Comparison of ENCODE assay signal across 15 cellular contexts in the genomic region with DNA sequence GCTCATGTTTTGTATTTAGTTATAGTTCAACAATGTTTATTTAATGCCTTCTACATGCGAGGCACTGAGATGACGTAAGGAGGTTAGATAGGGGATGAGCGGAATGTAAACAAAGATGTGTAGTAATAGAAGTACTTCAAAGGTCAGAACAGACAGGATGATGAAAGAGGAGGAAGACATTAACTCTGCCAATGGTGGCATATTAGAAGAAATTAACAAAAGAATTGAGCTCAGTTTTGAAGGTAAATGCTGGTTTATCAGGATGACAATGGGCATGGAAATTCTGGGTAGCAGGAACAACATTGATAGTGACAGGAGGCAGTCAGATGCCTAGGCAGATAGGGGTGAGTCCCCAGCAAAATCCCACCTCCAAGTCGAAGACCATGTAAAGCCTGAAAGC.
A peak's percentile ranks its signal among the peaks of the same experiment; 100 is the strongest.
DNase-seq lines count a peak whose midpoint lies in the region; ATAC-seq and TF ChIP-seq lines count a peak whose summit lies in the region.
"Had no signal": no experiment of that assay in that cellular context is flagged by ENCODE, and none has a peak within 500 bp of the region (broad histone marks: within the 10 kb centered on the region; RNA-seq: fewer than 3 reads in every experiment).

No MANE protein-coding gene starts in this region.

- H3K9me3 ChIP-seq in fibroblast of lung (ENCODE audit: control insufficient read depth, insufficient read depth, low read depth, low read length) = no peaks in the 10 kb centered on the region
- no peaks in the 10 kb centered on the region for H3K9me3 ChIP-seq in CD8-positive, alpha-beta memory T cell (ENCODE audit: low read length)
- H3K9me3 ChIP-seq: gastroesophageal sphincter, left ventricle myocardium inferior had no signal

- H3K4me1 ChIP-seq in fibroblast of lung (ENCODE audit: control insufficient read depth, extremely low read depth, insufficient read depth, low read length) = peaks cover 24% of the 10 kb centered on the region
- H3K4me1 ChIP-seq in CD8-positive, alpha-beta memory T cell (ENCODE audit: insufficient read depth, low read length) = no peaks in the 10 kb centered on the region

- DNase-seq in A172 (ENCODE audit: low spot score) (peak; percentile 72), H4 (ENCODE audit: low spot score) (peak; percentile 88), NCI-H748 treated with DMSO at 0.1 percent for 48 hours (lab: John Stamatoyannopoulos, UW) (peak; percentile 67), fibroblast of lung (ENCODE audit: low read depth in 2 of 2) (peak; percentile 81 to 96)
- no peak for DNase-seq in activated T-helper 1 cell treated with anti-CD3 and anti-CD28 coated beads, Interleukin-12 subunit alpha, Interleukin-12 subunit beta, Interleukin-2, Interleukin-4 antibody, amounts not matched to agents 30 ng/mL and 10 ng/mL and 1 ng/mL, durations not matched to agents 14 hours and 24 hours and 36 hours (ENCODE audit: low spot score)
- no peak for DNase-seq in activated naive CD8-positive, alpha-beta T cell treated with anti-CD3 and anti-CD28 coated beads, Interleukin-2, amount 50 U/mL, for 24 hours
- no peak for DNase-seq in stimulated activated CD4-positive, alpha-beta T cell treated with anti-CD3 and anti-CD28 coated beads, Interleukin-1b, Interleukin-23, amount 100 ng/mL, for 48 hours
- no peak for DNase-seq in CD8-positive, alpha-beta memory T cell
- DNase-seq: activated CD8-positive, alpha-beta memory T cell treated with anti-CD3 and anti-CD28 coated beads for 24 hours; activated naive CD4-positive, alpha-beta T cell treated with anti-CD3 and anti-CD28 coated beads for 36 hours; AML-193; left ventricle myocardium inferior; NCI-H1417 treated with DMSO at 0.1 percent for 48 hours; T-helper 17 cell had no signal

- no peak overlapping the region for H3K4me3 Mint-ChIP-seq in activated T-helper 1 cell treated with anti-CD3 and anti-CD28 coated beads, Interleukin-12 subunit alpha, Interleukin-12 subunit beta, Interleukin-2, Interleukin-4 antibody, amounts not matched to agents 30 ng/mL and 10 ng/mL and 1 ng/mL, durations not matched to agents 14 hours and 24 hours and 36 hours
- H3K4me3 Mint-ChIP-seq in activated naive CD8-positive, alpha-beta T cell treated with anti-CD3 and anti-CD28 coated beads, Interleukin-2, amount 50 U/mL, for 24 hours = no peak overlapping the region
- H3K4me3 Mint-ChIP-seq in CD8-positive, alpha-beta memory T cell = no peak overlapping the region
- H3K4me3 Mint-ChIP-seq: activated naive CD4-positive, alpha-beta T cell treated with anti-CD3 and anti-CD28 coated beads for 36 hours; T-helper 17 cell had no signal

- no peaks in the 10 kb centered on the region for H3K27me3 Mint-ChIP-seq in activated T-helper 1 cell treated with anti-CD3 and anti-CD28 coated beads, Interleukin-12 subunit alpha, Interleukin-12 subunit beta, Interleukin-2, Interleukin-4 antibody, amounts not matched to agents 30 ng/mL and 10 ng/mL and 1 ng/mL, durations not matched to agents 14 hours and 24 hours and 36 hours (ENCODE audit: insufficient read depth)
- no peaks in the 10 kb centered on the region for H3K27me3 Mint-ChIP-seq in activated naive CD8-positive, alpha-beta T cell treated with anti-CD3 and anti-CD28 coated beads, Interleukin-2, amount 50 U/mL, for 24 hours
- peaks cover 0 to 1% of the 10 kb centered on the region in 2 donors for H3K27me3 Mint-ChIP-seq in CD8-positive, alpha-beta memory T cell

- H2AFZ ChIP-seq in fibroblast of lung (ENCODE audit: low read length) = no peak overlapping the region

- H3K4me3 ChIP-seq in fibroblast of lung (replicated peaks in 1 of 4; ENCODE audit: control extremely low read depth in 1 of 4, insufficient read depth in 1 of 4, low read depth in 3 of 4, low read length in 4 of 4) = no peak overlapping the region
- no peak overlapping the region for H3K4me3 ChIP-seq in CD8-positive, alpha-beta memory T cell (ENCODE audit: low read length)
- H3K4me3 ChIP-seq: gastroesophageal sphincter, left ventricle myocardium inferior had no signal

- H3K9ac ChIP-seq in fibroblast of lung (ENCODE audit: insufficient read depth, low read length) = no peak overlapping the region

- H3K27me3 ChIP-seq in fibroblast of lung (ENCODE audit: control insufficient read depth, insufficient read depth, low read length) = no peaks in the 10 kb centered on the region
- H3K27me3 ChIP-seq in CD8-positive, alpha-beta memory T cell (ENCODE audit: insufficient read depth, low read length, poor library complexity, severe bottlenecking) = no peaks in the 10 kb centered on the region
- H3K27me3 ChIP-seq: gastroesophageal sphincter had no signal

- H3K9me3 Mint-ChIP-seq in activated T-helper 1 cell treated with anti-CD3 and anti-CD28 coated beads, Interleukin-12 subunit alpha, Interleukin-12 subunit beta, Interleukin-2, Interleukin-4 antibody, amounts not matched to agents 30 ng/mL and 10 ng/mL and 1 ng/mL, durations not matched to agents 14 hours and 24 hours and 36 hours = no peaks in the 10 kb centered on the region
- no peaks in the 10 kb centered on the region for H3K9me3 Mint-ChIP-seq in activated naive CD8-positive, alpha-beta T cell treated with anti-CD3 and anti-CD28 coated beads, Interleukin-2, amount 50 U/mL, for 24 hours
- peaks cover 0 to 1% (median 0%) of the 10 kb centered on the region in 5 donors for H3K9me3 Mint-ChIP-seq in CD8-positive, alpha-beta memory T cell
- H3K9me3 Mint-ChIP-seq: activated naive CD4-positive, alpha-beta T cell treated with anti-CD3 and anti-CD28 coated beads for 36 hours had no signal

- no peak overlapping the region for H3K27ac Mint-ChIP-seq in activated T-helper 1 cell treated with anti-CD3 and anti-CD28 coated beads, Interleukin-12 subunit alpha, Interleukin-12 subunit beta, Interleukin-2, Interleukin-4 antibody, amounts not matched to agents 30 ng/mL and 10 ng/mL and 1 ng/mL, durations not matched to agents 14 hours and 24 hours and 36 hours
- no peak overlapping the region for H3K27ac Mint-ChIP-seq in activated naive CD8-positive, alpha-beta T cell treated with anti-CD3 and anti-CD28 coated beads, Interleukin-2, amount 50 U/mL, for 24 hours
- no peak overlapping the region for H3K27ac Mint-ChIP-seq in CD8-positive, alpha-beta memory T cell
- H3K27ac Mint-ChIP-seq: activated naive CD4-positive, alpha-beta T cell treated with anti-CD3 and anti-CD28 coated beads for 36 hours; T-helper 17 cell had no signal

- no peaks in the 10 kb centered on the region for H3K4me1 Mint-ChIP-seq in activated T-helper 1 cell treated with anti-CD3 and anti-CD28 coated beads, Interleukin-12 subunit alpha, Interleukin-12 subunit beta, Interleukin-2, Interleukin-4 antibody, amounts not matched to agents 30 ng/mL and 10 ng/mL and 1 ng/mL, durations not matched to agents 14 hours and 24 hours and 36 hours (ENCODE audit: low read depth)
- H3K4me1 Mint-ChIP-seq in activated naive CD8-positive, alpha-beta T cell treated with anti-CD3 and anti-CD28 coated beads, Interleukin-2, amount 50 U/mL, for 24 hours = no peaks in the 10 kb centered on the region
- H3K4me1 Mint-ChIP-seq in CD8-positive, alpha-beta memory T cell = no peaks in the 10 kb centered on the region

- H3K79me2 ChIP-seq in fibroblast of lung (ENCODE audit: control insufficient read depth, insufficient read depth, low read length) = no peaks in the 10 kb centered on the region

- intact Hi-C loops in activated T-helper 1 cell treated with anti-CD3 and anti-CD28 coated beads, Interleukin-12 subunit alpha, Interleukin-12 subunit beta, Interleukin-2, Interleukin-4 antibody, amounts not matched to agents 30 ng/mL and 10 ng/mL and 1 ng/mL, durations not matched to agents 14 hours and 24 hours and 36 hours (cut with micrococcal nuclease) = loop anchor here (10.0 kb wide), 1 partner anchor 145 kb away; no protein-coding TSS in a partner anchor

- no peaks in the 10 kb centered on the region for H3K36me3 Mint-ChIP-seq in activated T-helper 1 cell treated with anti-CD3 and anti-CD28 coated beads, Interleukin-12 subunit alpha, Interleukin-12 subunit beta, Interleukin-2, Interleukin-4 antibody, amounts not matched to agents 30 ng/mL and 10 ng/mL and 1 ng/mL, durations not matched to agents 14 hours and 24 hours and 36 hours (ENCODE audit: low read depth)
- H3K36me3 Mint-ChIP-seq in activated naive CD8-positive, alpha-beta T cell treated with anti-CD3 and anti-CD28 coated beads, Interleukin-2, amount 50 U/mL, for 24 hours (ENCODE audit: low read depth) = no peaks in the 10 kb centered on the region
- peaks cover 2 to 16% (median 3%) of the 10 kb centered on the region in 3 donors for H3K36me3 Mint-ChIP-seq in CD8-positive, alpha-beta memory T cell

- CTCF ChIA-PET in CD8-positive, alpha-beta memory T cell (lab: Charles Lee) = no interaction called here

- peak overlapping the region; percentile 38 for H3K4me2 ChIP-seq in fibroblast of lung (ENCODE audit: extremely low read depth, insufficient read depth, low read length)

- POLR2A ChIA-PET in CD8-positive, alpha-beta memory T cell (lab: Charles Lee) = no interaction called here

- no peaks in the 10 kb centered on the region for H4K20me1 ChIP-seq in fibroblast of lung (ENCODE audit: control insufficient read depth, extremely low read depth, insufficient read depth, low read length)

- no peaks in the 10 kb centered on the region for H3K36me3 ChIP-seq in fibroblast of lung (ENCODE audit: control insufficient read depth, insufficient read depth, low read length)
- no peaks in the 10 kb centered on the region for H3K36me3 ChIP-seq in CD8-positive, alpha-beta memory T cell (ENCODE audit: insufficient read depth, low read length)
- H3K36me3 ChIP-seq: gastroesophageal sphincter, left ventricle myocardium inferior had no signal

- TF ChIP-seq CTCF in fibroblast of lung (conservative IDR thresholded peaks at IDR 0.05 in 1 of 2, IDR thresholded peaks at IDR 0.05 in 1 of 2; ENCODE audit: low read depth in 1 of 2, low read length in 2 of 2) = no peak

- no peak for ATAC-seq in activated naive CD8-positive, alpha-beta T cell treated with anti-CD3 and anti-CD28 coated beads, Interleukin-2, amount 50 U/mL, for 24 hours
- ATAC-seq: gastroesophageal sphincter, T-helper 17 cell had no signal

- no peak overlapping the region for H3K27ac ChIP-seq in fibroblast of lung (ENCODE audit: insufficient read depth, low read length)
- H3K27ac ChIP-seq in CD8-positive, alpha-beta memory T cell (ENCODE audit: low read depth, low read length) = no peak overlapping the region
- H3K27ac ChIP-seq: gastroesophageal sphincter, left ventricle myocardium inferior had no signal

Comparison
In these comparisons a context has a peak if more than half of its experiments do, and no peak if none do; other contexts are left out.
1. DNase-seq: peak in A172 (single experiment), H4 (single experiment), NCI-H748 treated with DMSO at 0.1 percent for 48 hours (single experiment) and fibroblast of lung (2 of 2); none in activated T-helper 1 cell treated with anti-CD3 and anti-CD28 coated beads, Interleukin-12 subunit alpha, Interleukin-12 subunit beta, Interleukin-2, Interleukin-4 antibody, amounts not matched to agents 30 ng/mL and 10 ng/mL and 1 ng/mL, durations not matched to agents 14 hours and 24 hours and 36 hours (single experiment), activated naive CD8-positive, alpha-beta T cell treated with anti-CD3 and anti-CD28 coated beads, Interleukin-2, amount 50 U/mL, for 24 hours (single experiment), stimulated activated CD4-positive, alpha-beta T cell treated with anti-CD3 and anti-CD28 coated beads, Interleukin-1b, Interleukin-23, amount 100 ng/mL, for 48 hours (single experiment) and CD8-positive, alpha-beta memory T cell (0 of 5).